Comparison of ENCODE assay signal across 27 cellular contexts in genomic region chr17:13642188-13642587, GRCh38. TPM values are rescaled to one million over a fixed set of nuclear protein-coding genes. Genes with fewer than 3 reads are reported as not detected.
"Had no signal": no experiment of that assay in that cellular context is flagged by ENCODE, and none has a peak within 500 bp of the region (broad histone marks: within the 10 kb centered on the region; RNA-seq: fewer than 3 reads in every experiment).

No MANE protein-coding gene starts in this region.

- H3K9me3 ChIP-seq: ascending aorta, left lung, ovary, stomach, thyroid gland, upper lobe of left lung, vagina had no signal

- ATAC-seq: effector memory CD8-positive, alpha-beta T cell; left lung; stimulated activated naive B cell treated with anti-CD40 and anti-IgM and Interleukin-4, amounts not matched to agents 10 μg/mL and 1 μg/mL and 100 μg/mL, for 72 hours had no signal

- H3K36me3 ChIP-seq: ascending aorta, brain microvascular endothelial cell, left lung, ovary, stomach, thyroid gland, upper lobe of left lung, vagina had no signal

- H3K27ac Mint-ChIP-seq: activated naive CD8-positive, alpha-beta T cell treated with anti-CD3 and anti-CD28 coated beads for 36 hours; effector memory CD8-positive, alpha-beta T cell; nephron progenitor cell; progenitor cell of endocrine pancreas; stimulated activated naive B cell treated with anti-CD40 and anti-IgM and Interleukin-4, amounts not matched to agents 10 μg/mL and 1 μg/mL and 100 μg/mL, for 72 hours had no signal

- H3K4me1 ChIP-seq: ascending aorta, left lung, stomach, thyroid gland, upper lobe of left lung, vagina had no signal

- H3K27me3 ChIP-seq: ascending aorta, brain microvascular endothelial cell, left lung, ovary, stomach, thyroid gland, upper lobe of left lung, vagina had no signal

- H3K4me3 Mint-ChIP-seq: activated naive CD8-positive, alpha-beta T cell treated with anti-CD3 and anti-CD28 coated beads for 36 hours; effector memory CD8-positive, alpha-beta T cell; naive B cell; nephron progenitor cell; stimulated activated naive B cell treated with anti-CD40 and anti-IgM and Interleukin-4, amounts not matched to agents 10 μg/mL and 1 μg/mL and 100 μg/mL, for 72 hours had no signal

- H3K4me1 Mint-ChIP-seq: activated naive CD8-positive, alpha-beta T cell treated with anti-CD3 and anti-CD28 coated beads for 36 hours; naive B cell; stimulated activated naive B cell treated with anti-CD40 and anti-IgM and Interleukin-4, amounts not matched to agents 10 μg/mL and 1 μg/mL and 100 μg/mL, for 72 hours had no signal

- H3K36me3 Mint-ChIP-seq: activated naive CD8-positive, alpha-beta T cell treated with anti-CD3 and anti-CD28 coated beads for 36 hours; naive B cell; stimulated activated naive B cell treated with anti-CD40 and anti-IgM and Interleukin-4, amounts not matched to agents 10 μg/mL and 1 μg/mL and 100 μg/mL, for 72 hours had no signal

- H3K27me3 Mint-ChIP-seq: activated naive CD8-positive, alpha-beta T cell treated with anti-CD3 and anti-CD28 coated beads for 36 hours had no signal

- H3K4me3 ChIP-seq: ascending aorta, left lung, ovary, stomach, thyroid gland, upper lobe of left lung, vagina had no signal

- H3K9me3 Mint-ChIP-seq: activated naive CD8-positive, alpha-beta T cell treated with anti-CD3 and anti-CD28 coated beads for 36 hours; effector memory CD8-positive, alpha-beta T cell; naive B cell; nephron progenitor cell; stimulated activated naive B cell treated with anti-CD40 and anti-IgM and Interleukin-4, amounts not matched to agents 10 μg/mL and 1 μg/mL and 100 μg/mL, for 72 hours had no signal

- H3K27ac ChIP-seq: ascending aorta, brain microvascular endothelial cell, left lung, ovary, stomach, thyroid gland, upper lobe of left lung, vagina, VCaP had no signal

- DNase-seq: activated CD4-positive, alpha-beta T cell treated with anti-CD3 and anti-CD28 coated beads for 4 hours; activated CD4-positive, alpha-beta T cell treated with anti-CD3 and anti-CD28 coated beads, Interleukin-2, amount 50 U/mL, for 48 hours; activated CD8-positive, alpha-beta memory T cell treated with anti-CD3 and anti-CD28 coated beads for 24 hours; activated effector memory CD4-positive, alpha-beta T cell treated with Interleukin-2 at 50 U/mL for 16 hours; activated naive CD4-positive, alpha-beta T cell treated with Interleukin-2 at 50 U/mL for 16 hours; activated naive CD8-positive, alpha-beta T cell treated with anti-CD3 and anti-CD28 coated beads for 36 hours; brain microvascular endothelial cell; caudate nucleus; cortex of kidney; effector memory CD8-positive, alpha-beta T cell; erythroblast; head of caudate nucleus; kidney glomerular epithelial cell; left lung; naive B cell; nephron progenitor cell; ovary; stimulated activated CD4-positive, alpha-beta T cell treated with anti-CD3 and anti-CD28 coated beads, Interleukin-15, amount 100 ng/mL, for 24 hours; stimulated activated CD4-positive, alpha-beta T cell treated with anti-CD3 and anti-CD28 coated beads, Interleukin-2, amount 100 ng/mL, for 24 hours; stimulated activated naive B cell treated with anti-CD40 and anti-IgM and Interleukin-4, amounts not matched to agents 10 μg/mL and 1 μg/mL and 100 μg/mL, for 72 hours; stomach; thyroid gland; upper lobe of left lung had no signal

RNA-seq across cellular contexts. Expression of gene HS3ST3A1, which starts 40.5 kb away (rescaled TPM):
- total RNA-seq: ascending aorta had no signal
